ENCODE assay signal across 1 cellular context in the genomic region with DNA sequence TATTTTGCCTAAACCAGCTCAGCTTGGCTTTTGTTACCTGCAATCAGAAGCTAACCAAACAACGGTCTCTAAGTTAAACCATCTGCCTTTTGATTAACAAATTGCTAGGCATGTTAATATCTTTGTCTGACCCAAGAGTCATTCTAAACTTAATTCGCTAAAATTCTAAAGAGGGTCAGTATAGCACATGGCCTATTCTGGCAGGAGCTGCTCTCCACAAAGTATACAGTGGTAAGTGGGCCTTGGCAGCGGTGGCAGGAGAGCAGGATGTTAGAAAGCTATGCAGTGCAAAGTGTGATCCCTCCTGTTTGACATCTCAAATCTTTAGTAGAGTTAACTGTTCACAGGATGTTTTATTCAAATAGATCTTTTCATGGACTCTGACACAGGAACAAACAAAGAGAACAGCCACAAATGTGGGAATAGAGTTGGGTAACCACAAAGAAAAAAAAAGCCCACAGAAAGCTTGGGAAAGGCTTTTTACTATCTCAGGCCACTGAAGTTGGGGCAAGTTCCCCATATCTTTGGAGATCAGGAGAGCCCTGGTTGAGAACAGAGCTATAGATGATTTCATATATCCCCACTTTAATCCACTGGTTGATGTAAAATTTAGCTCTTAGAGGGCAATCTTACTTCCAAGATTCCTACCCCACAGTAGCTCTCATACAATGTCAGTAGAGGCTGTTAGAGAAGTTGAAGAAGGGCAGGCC.
TF ChIP-seq lines count a peak whose summit lies in the region.

No MANE protein-coding gene starts in this region.

TF ChIP-seq in HepG2, 621 proteins besides CTCF, POLR2A, EP300 and RAD21 (continued from another document and continues in another):
- TF ChIP-seq, protein P1, sequence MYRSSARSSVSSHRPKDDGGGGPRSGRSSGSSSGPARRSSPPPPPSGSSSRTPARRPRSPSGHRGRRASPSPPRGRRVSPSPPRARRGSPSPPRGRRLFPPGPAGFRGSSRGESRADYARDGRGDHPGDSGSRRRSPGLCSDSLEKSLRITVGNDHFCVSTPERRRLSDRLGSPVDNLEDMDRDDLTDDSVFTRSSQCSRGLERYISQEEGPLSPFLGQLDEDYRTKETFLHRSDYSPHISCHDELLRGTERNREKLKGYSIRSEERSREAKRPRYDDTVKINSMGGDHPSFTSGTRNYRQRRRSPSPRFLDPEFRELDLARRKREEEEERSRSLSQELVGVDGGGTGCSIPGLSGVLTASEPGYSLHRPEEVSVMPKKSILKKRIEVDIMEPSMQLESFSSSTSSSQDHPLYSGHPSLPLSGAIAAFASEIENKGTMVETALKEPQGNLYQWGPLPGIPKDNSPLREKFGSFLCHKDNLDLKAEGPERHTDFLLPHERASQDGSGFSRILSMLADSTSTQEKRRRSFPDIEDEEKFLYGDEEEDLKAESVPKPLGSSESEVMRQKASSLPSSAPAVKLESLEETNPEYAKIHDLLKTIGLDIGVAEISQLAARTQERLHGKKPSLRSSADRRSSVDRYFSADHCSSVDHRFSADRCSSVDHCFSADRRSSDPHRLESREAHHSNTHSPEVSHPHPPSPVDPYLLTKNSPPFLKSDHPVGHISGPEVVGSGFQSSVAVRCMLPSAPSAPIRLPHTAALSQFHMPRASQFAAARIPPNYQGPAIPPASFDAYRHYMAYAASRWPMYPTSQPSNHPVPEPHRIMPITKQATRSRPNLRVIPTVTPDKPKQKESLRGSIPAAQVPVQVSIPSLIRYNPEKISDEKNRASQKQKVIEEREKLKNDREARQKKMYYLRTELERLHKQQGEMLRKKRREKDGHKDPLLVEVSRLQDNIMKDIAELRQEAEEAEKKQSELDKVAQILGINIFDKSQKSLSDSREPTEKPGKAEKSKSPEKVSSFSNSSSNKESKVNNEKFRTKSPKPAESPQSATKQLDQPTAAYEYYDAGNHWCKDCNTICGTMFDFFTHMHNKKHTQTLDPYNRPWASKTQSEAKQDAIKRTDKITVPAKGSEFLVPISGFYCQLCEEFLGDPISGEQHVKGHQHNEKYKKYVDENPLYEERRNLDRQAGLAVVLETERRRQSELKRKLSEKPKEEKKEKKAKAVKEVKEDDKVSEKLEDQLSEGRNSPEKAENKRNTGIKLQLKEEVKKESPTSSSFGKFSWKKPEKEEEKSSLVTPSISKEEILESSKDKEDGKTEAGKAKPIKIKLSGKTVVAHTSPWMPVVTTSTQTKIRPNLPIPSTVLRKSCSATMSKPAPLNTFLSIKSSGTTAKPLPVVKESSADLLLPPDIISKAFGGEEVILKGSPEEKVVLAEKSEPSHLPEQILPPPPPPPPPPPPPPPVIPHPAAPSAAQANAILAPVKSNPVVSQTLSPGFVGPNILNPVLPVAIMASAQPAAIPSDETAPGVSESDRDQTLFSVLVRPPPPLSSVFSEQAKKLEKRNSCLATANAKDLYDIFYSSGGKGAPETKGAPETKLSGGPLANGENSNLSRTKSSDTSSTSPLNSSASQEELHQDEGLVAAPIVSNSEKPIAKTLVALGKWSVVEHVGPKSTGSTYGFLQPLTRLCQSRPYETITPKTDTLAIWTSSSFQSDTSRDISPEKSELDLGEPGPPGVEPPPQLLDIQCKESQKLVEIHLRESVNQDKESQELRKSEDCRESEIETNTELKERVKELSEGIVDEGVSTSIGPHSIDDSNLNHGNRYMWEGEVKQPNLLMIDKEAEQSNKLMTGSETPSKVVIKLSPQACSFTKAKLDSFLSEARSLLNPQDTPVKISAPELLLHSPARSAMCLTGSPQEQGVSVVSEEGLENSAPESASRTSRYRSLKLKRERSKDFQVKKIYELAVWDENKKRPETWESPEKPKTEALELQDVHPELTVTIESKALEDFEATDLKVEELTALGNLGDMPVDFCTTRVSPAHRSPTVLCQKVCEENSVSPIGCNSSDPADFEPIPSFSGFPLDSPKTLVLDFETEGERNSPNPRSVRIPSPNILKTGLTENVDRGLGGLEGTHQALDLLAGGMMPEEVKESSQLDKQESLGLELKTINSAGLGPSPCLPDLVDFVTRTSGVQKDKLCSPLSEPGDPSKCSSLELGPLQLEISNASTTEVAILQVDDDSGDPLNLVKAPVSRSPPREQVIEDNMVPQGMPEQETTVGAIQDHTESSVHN (CRISPR knock-in tag; IDR thresholded peaks at IDR 0.05) = no peak
- TF ChIP-seq ZNF230 (CRISPR knock-in tag; IDR thresholded peaks at IDR 0.05) (no peak), ZSCAN31 (CRISPR knock-in tag; IDR thresholded peaks at IDR 0.05; ENCODE audit: low read depth) (no peak), FOSL1 (CRISPR knock-in tag; IDR thresholded peaks at IDR 0.05; ENCODE audit: borderline replicate concordance) (no peak), ZNF224 (CRISPR knock-in tag; IDR thresholded peaks at IDR 0.05) (no peak), ZNF501 (CRISPR knock-in tag; IDR thresholded peaks at IDR 0.05) (no peak), ZNF768 (CRISPR knock-in tag; IDR thresholded peaks at IDR 0.05) (no peak), SMC3 (IDR thresholded peaks at IDR 0.05; ENCODE audit: low read length) (peak; percentile 22; the same call in 1 of the 2 replicates), TP53 (CRISPR knock-in tag; conservative IDR thresholded peaks at IDR 0.05) (no peak), EEA1 (CRISPR knock-in tag; IDR thresholded peaks at IDR 0.05; ENCODE audit: borderline replicate concordance) (no peak), RBAK (CRISPR knock-in tag; IDR thresholded peaks at IDR 0.05) (peak; percentile 94), SMAD1 (CRISPR knock-in tag; IDR thresholded peaks at IDR 0.05; ENCODE audit: borderline replicate concordance, low read depth) (no peak), ZNF615 (CRISPR knock-in tag; IDR thresholded peaks at IDR 0.05; ENCODE audit: borderline replicate concordance) (no peak), ZNF589 (CRISPR knock-in tag; conservative IDR thresholded peaks at IDR 0.05) (no peak), ZNF274 (CRISPR knock-in tag; IDR thresholded peaks at IDR 0.05) (no peak), NFE2 (CRISPR knock-in tag; IDR thresholded peaks at IDR 0.05) (no peak), ZNF776 (CRISPR knock-in tag; IDR thresholded peaks at IDR 0.05) (no peak), RORA (CRISPR knock-in tag; IDR thresholded peaks at IDR 0.05) (peak; percentile 69; the same call in 1 of the 2 replicates), ELF4 (CRISPR knock-in tag; IDR thresholded peaks at IDR 0.05; ENCODE audit: borderline replicate concordance) (no peak), FLYWCH1 (CRISPR knock-in tag; IDR thresholded peaks at IDR 0.05) (no peak), ATF7-NPFF (CRISPR knock-in tag; IDR thresholded peaks at IDR 0.05; ENCODE audit: low read depth) (no peak), CHD4 (IDR thresholded peaks at IDR 0.05; ENCODE audit: borderline replicate concordance, low read length) (peak; percentile 70; the same call in 1 of the 2 replicates), ZNF510 (CRISPR knock-in tag; IDR thresholded peaks at IDR 0.05; ENCODE audit: low read depth) (no peak), ZNF607 (CRISPR knock-in tag; IDR thresholded peaks at IDR 0.05; ENCODE audit: borderline replicate concordance) (no peak), ZNF614 (CRISPR knock-in tag; IDR thresholded peaks at IDR 0.05; ENCODE audit: borderline replicate concordance) (peak; percentile 88), TBL1XR1 (IDR thresholded peaks at IDR 0.05; ENCODE audit: borderline replicate concordance, low read length, partially characterized antibody) (no peak), ZNF552 (CRISPR knock-in tag; IDR thresholded peaks at IDR 0.05; ENCODE audit: borderline replicate concordance) (no peak), ZFY (CRISPR knock-in tag; IDR thresholded peaks at IDR 0.05) (peak; percentile 81), ZNF367 (CRISPR knock-in tag; IDR thresholded peaks at IDR 0.05; ENCODE audit: borderline replicate concordance) (no peak), MAZ (IDR thresholded peaks at IDR 0.05; ENCODE audit: borderline replicate concordance, low read depth, low read length) (no peak), MAZ (CRISPR knock-in tag; IDR thresholded peaks at IDR 0.05; ENCODE audit: low read depth) (no peak), ZNF616 (CRISPR knock-in tag; IDR thresholded peaks at IDR 0.05; ENCODE audit: low read depth) (no peak), ZNF343 (CRISPR knock-in tag; IDR thresholded peaks at IDR 0.05) (no peak), GTF2F1 (IDR thresholded peaks at IDR 0.05; ENCODE audit: low read length) (no peak), ZNF180 (CRISPR knock-in tag; IDR thresholded peaks at IDR 0.05; ENCODE audit: borderline replicate concordance, low read depth) (no peak), GABPA (IDR thresholded peaks at IDR 0.05; ENCODE audit: low read depth, low read length) (no peak), GABPA (CRISPR knock-in tag; IDR thresholded peaks at IDR 0.05; ENCODE audit: low read depth) (peak; percentile 83), REL (CRISPR knock-in tag; conservative IDR thresholded peaks at IDR 0.05) (no peak)
- TF ChIP-seq, protein P2, sequence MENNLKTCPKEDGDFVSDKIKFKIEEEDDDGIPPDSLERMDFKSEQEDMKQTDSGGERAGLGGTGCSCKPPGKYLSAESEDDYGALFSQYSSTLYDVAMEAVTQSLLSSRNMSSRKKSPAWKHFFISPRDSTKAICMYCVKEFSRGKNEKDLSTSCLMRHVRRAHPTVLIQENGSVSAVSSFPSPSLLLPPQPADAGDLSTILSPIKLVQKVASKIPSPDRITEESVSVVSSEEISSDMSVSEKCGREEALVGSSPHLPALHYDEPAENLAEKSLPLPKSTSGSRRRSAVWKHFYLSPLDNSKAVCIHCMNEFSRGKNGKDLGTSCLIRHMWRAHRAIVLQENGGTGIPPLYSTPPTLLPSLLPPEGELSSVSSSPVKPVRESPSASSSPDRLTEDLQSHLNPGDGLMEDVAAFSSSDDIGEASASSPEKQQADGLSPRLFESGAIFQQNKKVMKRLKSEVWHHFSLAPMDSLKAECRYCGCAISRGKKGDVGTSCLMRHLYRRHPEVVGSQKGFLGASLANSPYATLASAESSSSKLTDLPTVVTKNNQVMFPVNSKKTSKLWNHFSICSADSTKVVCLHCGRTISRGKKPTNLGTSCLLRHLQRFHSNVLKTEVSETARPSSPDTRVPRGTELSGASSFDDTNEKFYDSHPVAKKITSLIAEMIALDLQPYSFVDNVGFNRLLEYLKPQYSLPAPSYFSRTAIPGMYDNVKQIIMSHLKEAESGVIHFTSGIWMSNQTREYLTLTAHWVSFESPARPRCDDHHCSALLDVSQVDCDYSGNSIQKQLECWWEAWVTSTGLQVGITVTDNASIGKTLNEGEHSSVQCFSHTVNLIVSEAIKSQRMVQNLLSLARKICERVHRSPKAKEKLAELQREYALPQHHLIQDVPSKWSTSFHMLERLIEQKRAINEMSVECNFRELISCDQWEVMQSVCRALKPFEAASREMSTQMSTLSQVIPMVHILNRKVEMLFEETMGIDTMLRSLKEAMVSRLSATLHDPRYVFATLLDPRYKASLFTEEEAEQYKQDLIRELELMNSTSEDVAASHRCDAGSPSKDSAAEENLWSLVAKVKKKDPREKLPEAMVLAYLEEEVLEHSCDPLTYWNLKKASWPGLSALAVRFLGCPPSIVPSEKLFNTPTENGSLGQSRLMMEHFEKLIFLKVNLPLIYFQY (CRISPR knock-in tag; IDR thresholded peaks at IDR 0.05; ENCODE audit: borderline replicate concordance) = no peak
- TF ChIP-seq, protein P3, sequence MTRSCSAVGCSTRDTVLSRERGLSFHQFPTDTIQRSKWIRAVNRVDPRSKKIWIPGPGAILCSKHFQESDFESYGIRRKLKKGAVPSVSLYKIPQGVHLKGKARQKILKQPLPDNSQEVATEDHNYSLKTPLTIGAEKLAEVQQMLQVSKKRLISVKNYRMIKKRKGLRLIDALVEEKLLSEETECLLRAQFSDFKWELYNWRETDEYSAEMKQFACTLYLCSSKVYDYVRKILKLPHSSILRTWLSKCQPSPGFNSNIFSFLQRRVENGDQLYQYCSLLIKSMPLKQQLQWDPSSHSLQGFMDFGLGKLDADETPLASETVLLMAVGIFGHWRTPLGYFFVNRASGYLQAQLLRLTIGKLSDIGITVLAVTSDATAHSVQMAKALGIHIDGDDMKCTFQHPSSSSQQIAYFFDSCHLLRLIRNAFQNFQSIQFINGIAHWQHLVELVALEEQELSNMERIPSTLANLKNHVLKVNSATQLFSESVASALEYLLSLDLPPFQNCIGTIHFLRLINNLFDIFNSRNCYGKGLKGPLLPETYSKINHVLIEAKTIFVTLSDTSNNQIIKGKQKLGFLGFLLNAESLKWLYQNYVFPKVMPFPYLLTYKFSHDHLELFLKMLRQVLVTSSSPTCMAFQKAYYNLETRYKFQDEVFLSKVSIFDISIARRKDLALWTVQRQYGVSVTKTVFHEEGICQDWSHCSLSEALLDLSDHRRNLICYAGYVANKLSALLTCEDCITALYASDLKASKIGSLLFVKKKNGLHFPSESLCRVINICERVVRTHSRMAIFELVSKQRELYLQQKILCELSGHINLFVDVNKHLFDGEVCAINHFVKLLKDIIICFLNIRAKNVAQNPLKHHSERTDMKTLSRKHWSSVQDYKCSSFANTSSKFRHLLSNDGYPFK (CRISPR knock-in tag; IDR thresholded peaks at IDR 0.05; ENCODE audit: borderline replicate concordance) = no peak
- TF ChIP-seq, protein P4, sequence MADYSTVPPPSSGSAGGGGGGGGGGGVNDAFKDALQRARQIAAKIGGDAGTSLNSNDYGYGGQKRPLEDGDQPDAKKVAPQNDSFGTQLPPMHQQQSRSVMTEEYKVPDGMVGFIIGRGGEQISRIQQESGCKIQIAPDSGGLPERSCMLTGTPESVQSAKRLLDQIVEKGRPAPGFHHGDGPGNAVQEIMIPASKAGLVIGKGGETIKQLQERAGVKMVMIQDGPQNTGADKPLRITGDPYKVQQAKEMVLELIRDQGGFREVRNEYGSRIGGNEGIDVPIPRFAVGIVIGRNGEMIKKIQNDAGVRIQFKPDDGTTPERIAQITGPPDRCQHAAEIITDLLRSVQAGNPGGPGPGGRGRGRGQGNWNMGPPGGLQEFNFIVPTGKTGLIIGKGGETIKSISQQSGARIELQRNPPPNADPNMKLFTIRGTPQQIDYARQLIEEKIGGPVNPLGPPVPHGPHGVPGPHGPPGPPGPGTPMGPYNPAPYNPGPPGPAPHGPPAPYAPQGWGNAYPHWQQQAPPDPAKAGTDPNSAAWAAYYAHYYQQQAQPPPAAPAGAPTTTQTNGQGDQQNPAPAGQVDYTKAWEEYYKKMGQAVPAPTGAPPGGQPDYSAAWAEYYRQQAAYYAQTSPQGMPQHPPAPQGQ (CRISPR knock-in tag; IDR thresholded peaks at IDR 0.05; ENCODE audit: borderline replicate concordance) = no peak
- TF ChIP-seq, protein P5, sequence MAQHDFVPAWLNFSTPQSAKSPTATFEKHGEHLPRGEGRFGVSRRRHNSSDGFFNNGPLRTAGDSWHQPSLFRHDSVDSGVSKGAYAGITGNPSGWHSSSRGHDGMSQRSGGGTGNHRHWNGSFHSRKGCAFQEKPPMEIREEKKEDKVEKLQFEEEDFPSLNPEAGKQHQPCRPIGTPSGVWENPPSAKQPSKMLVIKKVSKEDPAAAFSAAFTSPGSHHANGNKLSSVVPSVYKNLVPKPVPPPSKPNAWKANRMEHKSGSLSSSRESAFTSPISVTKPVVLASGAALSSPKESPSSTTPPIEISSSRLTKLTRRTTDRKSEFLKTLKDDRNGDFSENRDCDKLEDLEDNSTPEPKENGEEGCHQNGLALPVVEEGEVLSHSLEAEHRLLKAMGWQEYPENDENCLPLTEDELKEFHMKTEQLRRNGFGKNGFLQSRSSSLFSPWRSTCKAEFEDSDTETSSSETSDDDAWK (CRISPR knock-in tag; IDR thresholded peaks at IDR 0.05) = no peak
- TF ChIP-seq, protein P6, sequence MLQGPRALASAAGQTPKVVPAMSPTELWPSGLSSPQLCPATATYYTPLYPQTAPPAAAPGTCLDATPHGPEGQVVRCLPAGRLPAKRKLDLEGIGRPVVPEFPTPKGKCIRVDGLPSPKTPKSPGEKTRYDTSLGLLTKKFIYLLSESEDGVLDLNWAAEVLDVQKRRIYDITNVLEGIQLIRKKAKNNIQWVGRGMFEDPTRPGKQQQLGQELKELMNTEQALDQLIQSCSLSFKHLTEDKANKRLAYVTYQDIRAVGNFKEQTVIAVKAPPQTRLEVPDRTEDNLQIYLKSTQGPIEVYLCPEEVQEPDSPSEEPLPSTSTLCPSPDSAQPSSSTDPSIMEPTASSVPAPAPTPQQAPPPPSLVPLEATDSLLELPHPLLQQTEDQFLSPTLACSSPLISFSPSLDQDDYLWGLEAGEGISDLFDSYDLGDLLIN (CRISPR knock-in tag; IDR thresholded peaks at IDR 0.05; ENCODE audit: borderline replicate concordance) = no peak
